Comparison of ENCODE assay signal across 26 cellular contexts in genomic region chr9:11663913-11664312, GRCh38.
"Had no signal": no experiment of that assay in that cellular context is flagged by ENCODE, and none has a peak within 500 bp of the region (broad histone marks: within the 10 kb centered on the region; RNA-seq: fewer than 3 reads in every experiment).

No MANE protein-coding gene starts in this region.

- FAIRE-seq: endometrium, endothelial cell of umbilical vein had no signal

- H3K27ac ChIP-seq: colonic mucosa, coronary artery, dorsolateral prefrontal cortex, epithelial cell of prostate, esophagus muscularis mucosa, esophagus squamous epithelium, foreskin keratinocyte, gastrocnemius medialis, gastroesophageal sphincter, heart left ventricle, heart right ventricle had no signal

- DNase-seq: colonic mucosa; cortex of kidney; dermis blood vessel endothelial cell; dorsolateral prefrontal cortex; effector CD4-positive, alpha-beta T cell; effector CD8-positive, alpha-beta T cell; effector memory CD4-positive, alpha-beta T cell; effector memory CD8-positive, alpha-beta T cell; endodermal cell; erythroblast; esophagus squamous epithelium; foreskin fibroblast; foreskin keratinocyte; foreskin melanocyte; gastrocnemius medialis; glutamatergic neuron; head of caudate nucleus; heart left ventricle; heart right ventricle had no signal

- H3K27me3 ChIP-seq: colonic mucosa, dorsolateral prefrontal cortex, esophagus muscularis mucosa, esophagus squamous epithelium, foreskin keratinocyte, gastrocnemius medialis, gastroesophageal sphincter, heart left ventricle, heart right ventricle had no signal

- H3K9me3 ChIP-seq: colonic mucosa, esophagus muscularis mucosa, esophagus squamous epithelium, gastrocnemius medialis, gastroesophageal sphincter had no signal

- H3K4me3 ChIP-seq: colonic mucosa, coronary artery, dorsolateral prefrontal cortex, esophagus muscularis mucosa, esophagus squamous epithelium, gastrocnemius medialis, gastroesophageal sphincter, heart left ventricle, heart right ventricle had no signal

- H3K4me1 ChIP-seq: colonic mucosa, esophagus muscularis mucosa, esophagus squamous epithelium, foreskin keratinocyte, gastrocnemius medialis, gastroesophageal sphincter, heart left ventricle, heart right ventricle had no signal

- H3K36me3 ChIP-seq: colonic mucosa, esophagus muscularis mucosa, esophagus squamous epithelium, gastrocnemius medialis, gastroesophageal sphincter, heart left ventricle, heart right ventricle had no signal

- ATAC-seq: effector memory CD8-positive, alpha-beta T cell; esophagus mucosa; foreskin keratinocyte; gastrocnemius medialis; gastroesophageal sphincter; heart left ventricle; heart right ventricle had no signal
